Comparison of ENCODE assay signal across 9 cellular contexts in the genomic region with DNA sequence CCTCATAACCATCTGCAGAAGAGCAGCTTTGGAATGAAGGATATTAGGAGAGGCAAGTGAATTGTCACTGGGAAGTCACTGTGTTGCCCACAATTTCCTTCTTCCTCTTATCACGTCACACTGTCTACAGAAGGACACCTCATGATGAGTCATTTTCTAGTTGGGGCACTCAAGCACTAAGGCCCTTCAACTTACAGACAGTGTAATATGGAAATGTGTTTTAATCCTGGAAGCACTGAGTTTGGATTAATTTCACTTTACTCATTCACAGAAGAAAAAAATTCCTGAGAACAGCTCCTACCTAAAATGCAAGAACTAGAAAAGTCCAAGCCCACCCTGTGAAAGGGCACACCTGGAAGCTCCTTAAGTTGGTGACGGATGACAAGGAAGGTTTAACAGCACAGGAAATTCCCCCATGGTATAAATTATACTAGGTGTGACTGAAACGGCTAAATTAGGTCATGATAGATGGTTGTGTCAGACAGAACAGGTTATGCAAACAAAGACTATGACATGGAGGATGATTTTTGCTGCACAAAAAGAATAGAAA. TPM values are rescaled to one million over a fixed set of nuclear protein-coding genes. Genes with fewer than 3 reads are reported as not detected.
DNase-seq lines count a peak whose midpoint lies in the region; ATAC-seq and TF ChIP-seq lines count a peak whose summit lies in the region.
"Had no signal": no experiment of that assay in that cellular context is flagged by ENCODE, and none has a peak within 500 bp of the region (broad histone marks: within the 10 kb centered on the region; RNA-seq: fewer than 3 reads in every experiment).

No MANE protein-coding gene starts in this region.

- no peaks in the 10 kb centered on the region for H3K9me3 ChIP-seq in adipocyte (ENCODE audit: control insufficient read depth, low read length)

- peaks cover 1% of the 10 kb centered on the region for H3K27me3 Mint-ChIP-seq in activated CD8-positive, alpha-beta T cell treated with anti-CD3 and anti-CD28 coated beads for 36 hours
- peaks cover 5% of the 10 kb centered on the region for H3K27me3 Mint-ChIP-seq in activated CD8-positive, alpha-beta T cell treated with anti-CD3 and anti-CD28 coated beads, Interleukin-2, amount 10 ng/mL, durations not matched to agents 7 days and 5 days (ENCODE audit: low read depth)

- H3K27ac Mint-ChIP-seq in activated CD8-positive, alpha-beta T cell treated with anti-CD3 and anti-CD28 coated beads for 36 hours, result no peak overlapping the region
- H3K27ac Mint-ChIP-seq in activated CD8-positive, alpha-beta T cell treated with anti-CD3 and anti-CD28 coated beads, Interleukin-2, amount 10 ng/mL, durations not matched to agents 7 days and 5 days, result no peak overlapping the region
- H3K27ac Mint-ChIP-seq: activated B cell treated with CpG ODN at 0.5 μM for 24 hours had no signal

- no peak for DNase-seq in activated CD8-positive, alpha-beta T cell treated with anti-CD3 and anti-CD28 coated beads for 36 hours
- DNase-seq in activated CD8-positive, alpha-beta T cell treated with anti-CD3 and anti-CD28 coated beads, Interleukin-2, amount 10 ng/mL, durations not matched to agents 7 days and 5 days, result no peak
- DNase-seq in adipocyte (ENCODE audit: low read depth) (peak; percentile 65), non-pigmented ciliary epithelial cell (ENCODE audit: low read depth) (peak; percentile 74), NCI-H146 (lab: John Stamatoyannopoulos, UW) (no peak), superior temporal gyrus (ENCODE audit: extremely low spot score) (no peak), DMS 273 treated with DMSO at 0.1 percent for 48 hours (lab: John Stamatoyannopoulos, UW) (no peak)
- DNase-seq: activated B cell treated with CpG ODN at 0.5 μM for 24 hours had no signal

- peak; percentile 71 for ATAC-seq in activated CD8-positive, alpha-beta T cell treated with anti-CD3 and anti-CD28 coated beads for 36 hours
- ATAC-seq in activated CD8-positive, alpha-beta T cell treated with anti-CD3 and anti-CD28 coated beads, Interleukin-2, amount 10 ng/mL, durations not matched to agents 7 days and 5 days, result no peak
- peak; percentile 70 for ATAC-seq in HG03457 (IDR thresholded peaks at IDR 0.05; ENCODE audit: unreplicated experiment)

- peaks cover 19% of the 10 kb centered on the region for H3K4me1 ChIP-seq in adipocyte (ENCODE audit: control insufficient read depth, insufficient read depth, low read length)

- H3K4me3 Mint-ChIP-seq in activated CD8-positive, alpha-beta T cell treated with anti-CD3 and anti-CD28 coated beads for 36 hours, result no peak overlapping the region
- no peak overlapping the region for H3K4me3 Mint-ChIP-seq in activated CD8-positive, alpha-beta T cell treated with anti-CD3 and anti-CD28 coated beads, Interleukin-2, amount 10 ng/mL, durations not matched to agents 7 days and 5 days
- H3K4me3 Mint-ChIP-seq: activated B cell treated with CpG ODN at 0.5 μM for 24 hours had no signal

- no peak overlapping the region for H3K4me3 ChIP-seq in adipocyte (ENCODE audit: low read length)

- TF ChIP-seq CTCF in activated CD8-positive, alpha-beta T cell treated with anti-CD3 and anti-CD28 coated beads for 36 hours (IDR thresholded peaks at IDR 0.05), result no peak

- peaks cover 10% of the 10 kb centered on the region for H3K4me1 Mint-ChIP-seq in activated CD8-positive, alpha-beta T cell treated with anti-CD3 and anti-CD28 coated beads for 36 hours (ENCODE audit: low read depth)
- peaks cover 8% of the 10 kb centered on the region for H3K4me1 Mint-ChIP-seq in activated CD8-positive, alpha-beta T cell treated with anti-CD3 and anti-CD28 coated beads, Interleukin-2, amount 10 ng/mL, durations not matched to agents 7 days and 5 days (ENCODE audit: low read depth)

- CTCF ChIA-PET in activated CD8-positive, alpha-beta T cell treated with anti-CD3 and anti-CD28 coated beads for 36 hours (lab: Charles Lee), result interaction anchor here (1.5 kb wide), 1 partner anchor 55 kb away, joined by 3 read pairs; no protein-coding TSS in a partner anchor
- CTCF ChIA-PET in activated CD8-positive, alpha-beta T cell treated with anti-CD3 and anti-CD28 coated beads, Interleukin-2, amount 10 ng/mL, durations not matched to agents 7 days and 5 days (lab: Charles Lee), result no interaction called here

- intact Hi-C loops in activated CD8-positive, alpha-beta T cell treated with anti-CD3 and anti-CD28 coated beads for 36 hours (cut with micrococcal nuclease), result no loop called here

- no peaks in the 10 kb centered on the region for H3K36me3 ChIP-seq in adipocyte (ENCODE audit: control insufficient read depth, insufficient read depth, low read length, severe bottlenecking)

- H3K9me3 Mint-ChIP-seq in activated CD8-positive, alpha-beta T cell treated with anti-CD3 and anti-CD28 coated beads for 36 hours, result peaks cover 3% of the 10 kb centered on the region
- H3K9me3 Mint-ChIP-seq in activated CD8-positive, alpha-beta T cell treated with anti-CD3 and anti-CD28 coated beads, Interleukin-2, amount 10 ng/mL, durations not matched to agents 7 days and 5 days (ENCODE audit: insufficient read depth), result no peaks in the 10 kb centered on the region

- POLR2A ChIA-PET in activated CD8-positive, alpha-beta T cell treated with anti-CD3 and anti-CD28 coated beads for 36 hours (lab: Charles Lee), result no interaction called here
- POLR2A ChIA-PET in activated CD8-positive, alpha-beta T cell treated with anti-CD3 and anti-CD28 coated beads, Interleukin-2, amount 10 ng/mL, durations not matched to agents 7 days and 5 days (lab: Charles Lee), result no interaction called here

- H3K27me3 ChIP-seq in adipocyte (replicated peaks; ENCODE audit: control insufficient read depth, insufficient read depth, low read length), result no peaks in the 10 kb centered on the region

- no peak overlapping the region for H3K9ac ChIP-seq in adipocyte (ENCODE audit: low read length)

- no peaks in the 10 kb centered on the region for H3K36me3 Mint-ChIP-seq in activated CD8-positive, alpha-beta T cell treated with anti-CD3 and anti-CD28 coated beads for 36 hours (ENCODE audit: low read depth)
- no peaks in the 10 kb centered on the region for H3K36me3 Mint-ChIP-seq in activated CD8-positive, alpha-beta T cell treated with anti-CD3 and anti-CD28 coated beads, Interleukin-2, amount 10 ng/mL, durations not matched to agents 7 days and 5 days (ENCODE audit: low read depth)

RNA-seq across cellular contexts. Expression of a gene that starts 56.6 kb away (rescaled TPM):
- total RNA-seq in activated CD8-positive, alpha-beta T cell treated with anti-CD3 and anti-CD28 coated beads for 36 hours, result 1 to 10 TPM; 1.6 to 2.0 TPM
- total RNA-seq in activated CD8-positive, alpha-beta T cell treated with anti-CD3 and anti-CD28 coated beads, Interleukin-2, amount 10 ng/mL, durations not matched to agents 7 days and 5 days, result under 1 TPM; 0.63 to 0.68 TPM

Comparison
In these comparisons a context has a peak if more than half of its experiments do, and no peak if none do; other contexts are left out.
1. DNase-seq: peak in adipocyte (single experiment) and non-pigmented ciliary epithelial cell (single experiment); none in activated CD8-positive, alpha-beta T cell treated with anti-CD3 and anti-CD28 coated beads for 36 hours (single experiment), activated CD8-positive, alpha-beta T cell treated with anti-CD3 and anti-CD28 coated beads, Interleukin-2, amount 10 ng/mL, durations not matched to agents 7 days and 5 days (single experiment), NCI-H146 (single experiment), superior temporal gyrus (single experiment) and DMS 273 treated with DMSO at 0.1 percent for 48 hours (single experiment).